Comparison of ENCODE assay signal across 18 cellular contexts in the genomic region with DNA sequence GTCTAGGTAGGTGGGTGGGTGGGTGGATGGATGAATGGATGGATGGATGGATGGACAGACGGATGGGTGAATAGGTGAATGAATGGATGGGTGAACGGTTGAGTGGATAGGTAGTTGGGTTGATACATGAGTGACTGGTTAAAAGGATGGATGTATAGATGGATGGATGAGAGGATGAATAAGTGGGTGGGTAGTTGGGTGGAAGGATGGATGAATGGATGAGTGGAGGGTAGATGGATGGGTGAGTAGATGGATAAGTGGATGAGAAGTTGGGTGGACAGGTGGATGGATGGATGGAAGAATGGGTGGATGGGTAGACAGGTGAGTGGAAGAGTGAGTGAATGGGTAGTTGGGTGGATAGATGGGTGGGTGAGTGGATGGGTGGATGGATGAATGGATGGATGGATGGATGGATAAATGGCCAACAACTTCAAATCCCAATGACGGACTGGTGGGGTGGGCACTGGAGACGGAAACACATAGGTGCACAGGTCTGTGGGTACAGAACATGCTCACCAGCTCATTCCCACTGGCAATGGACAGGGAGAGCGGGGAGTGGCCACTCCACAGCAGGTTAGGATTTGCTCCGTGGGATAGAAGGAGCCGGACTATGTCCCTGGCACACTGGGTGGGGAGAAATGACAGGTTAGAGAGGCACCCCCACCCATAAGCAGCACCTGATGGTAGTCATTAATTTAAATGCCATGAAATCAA.
"Had no signal": no experiment of that assay in that cellular context is flagged by ENCODE, and none has a peak within 500 bp of the region (broad histone marks: within the 10 kb centered on the region; RNA-seq: fewer than 3 reads in every experiment).

No MANE protein-coding gene starts in this region.

- H3K9me3 Mint-ChIP-seq: activated CD4-positive, alpha-beta memory T cell treated with anti-CD3 and anti-CD28 coated beads, Interleukin-2, amount 10 ng/mL, durations not matched to agents 7 days and 5 days; activated naive CD4-positive, alpha-beta T cell treated with anti-CD3 and anti-CD28 coated beads, Interleukin-2, amount 10 ng/mL, durations not matched to agents 7 days and 5 days; nephron had no signal

- H3K4me1 Mint-ChIP-seq: nephron had no signal

- ATAC-seq: foreskin keratinocyte, psoas muscle, right lobe of liver had no signal

- H3K27me3 Mint-ChIP-seq: activated CD4-positive, alpha-beta memory T cell treated with anti-CD3 and anti-CD28 coated beads, Interleukin-2, amount 10 ng/mL, durations not matched to agents 7 days and 5 days; activated naive CD4-positive, alpha-beta T cell treated with anti-CD3 and anti-CD28 coated beads, Interleukin-2, amount 10 ng/mL, durations not matched to agents 7 days and 5 days had no signal

- H3K27ac Mint-ChIP-seq: activated CD4-positive, alpha-beta memory T cell treated with anti-CD3 and anti-CD28 coated beads, Interleukin-2, amount 10 ng/mL, durations not matched to agents 7 days and 5 days; activated naive CD4-positive, alpha-beta T cell treated with anti-CD3 and anti-CD28 coated beads, Interleukin-2, amount 10 ng/mL, durations not matched to agents 7 days and 5 days; nephron had no signal

- H3K9me3 ChIP-seq: ascending aorta, breast epithelium, left ventricle myocardium inferior, psoas muscle, right lobe of liver, thoracic aorta had no signal

- H3K27me3 ChIP-seq: ascending aorta, breast epithelium, foreskin keratinocyte, right lobe of liver had no signal

- H3K4me3 ChIP-seq: ascending aorta, breast epithelium, left ventricle myocardium inferior, psoas muscle, right lobe of liver, thoracic aorta had no signal

- DNase-seq: activated CD4-positive, alpha-beta T cell treated with anti-CD3 and anti-CD28 coated beads for 4 hours; activated T-cell treated with anti-CD3 and anti-CD28 coated beads for 4 hours; foreskin keratinocyte; glutamatergic neuron; hypothalamus; kidney; left ventricle myocardium inferior; mesenchymal stem cell; occipital lobe; psoas muscle; T-helper 2 cell had no signal

- H3K27ac ChIP-seq: ascending aorta, breast epithelium, foreskin keratinocyte, left ventricle myocardium inferior, psoas muscle, right lobe of liver, thoracic aorta had no signal

- H3K4me1 ChIP-seq: ascending aorta, breast epithelium, foreskin keratinocyte, psoas muscle, right lobe of liver had no signal

- H3K36me3 ChIP-seq: breast epithelium, right lobe of liver had no signal

- H3K4me3 Mint-ChIP-seq: activated CD4-positive, alpha-beta memory T cell treated with anti-CD3 and anti-CD28 coated beads, Interleukin-2, amount 10 ng/mL, durations not matched to agents 7 days and 5 days; activated naive CD4-positive, alpha-beta T cell treated with anti-CD3 and anti-CD28 coated beads, Interleukin-2, amount 10 ng/mL, durations not matched to agents 7 days and 5 days; nephron had no signal
